12 cellular contexts compared by ENCODE assay signal in genomic region chr6:167119680-167120556, GRCh38. TPM values are rescaled to one million over a fixed set of nuclear protein-coding genes. Genes with fewer than 3 reads are reported as not detected.
A peak's percentile ranks its signal among the peaks of the same experiment; 100 is the strongest.
DNase-seq lines count a peak whose midpoint lies in the region; ATAC-seq and TF ChIP-seq lines count a peak whose summit lies in the region.
"Had no signal": no experiment of that assay in that cellular context is flagged by ENCODE, and none has a peak within 500 bp of the region (broad histone marks: within the 10 kb centered on the region; RNA-seq: fewer than 3 reads in every experiment).

No MANE protein-coding gene starts in this region.

- H3K36me3 ChIP-seq in CD4-positive, alpha-beta memory T cell (ENCODE audit: insufficient read depth, low read length), result peaks cover 4% of the 10 kb centered on the region
- no peaks in the 10 kb centered on the region for H3K36me3 ChIP-seq in Peyer's patch
- H3K36me3 ChIP-seq: breast epithelium, MG63 had no signal

- no peaks in the 10 kb centered on the region for H3K9me3 ChIP-seq in CD4-positive, alpha-beta memory T cell (ENCODE audit: control insufficient read depth in 1 of 2, low read length in 2 of 2)
- H3K9me3 ChIP-seq in Peyer's patch, result no peaks in the 10 kb centered on the region
- H3K9me3 ChIP-seq: breast epithelium, MG63 had no signal

- peak overlapping the region in 1 of 2 donors; percentile 40 for H3K4me3 ChIP-seq in CD4-positive, alpha-beta memory T cell (ENCODE audit: low read length in 2 of 2)
- no peak overlapping the region for H3K4me3 ChIP-seq in Peyer's patch
- H3K4me3 ChIP-seq: breast epithelium, MG63 had no signal

- H3K27me3 ChIP-seq in CD4-positive, alpha-beta memory T cell (ENCODE audit: insufficient read depth, low read length), result no peaks in the 10 kb centered on the region
- no peaks in the 10 kb centered on the region for H3K27me3 ChIP-seq in Peyer's patch
- H3K27me3 ChIP-seq: breast epithelium, MG63 had no signal

- H3K4me1 ChIP-seq in CD4-positive, alpha-beta memory T cell (ENCODE audit: insufficient read depth, low read length), result peaks cover 85% of the 10 kb centered on the region
- H3K4me1 ChIP-seq in Peyer's patch, result peaks cover 0 to 29% (median 15%) of the 10 kb centered on the region in 4 donors
- H3K4me1 ChIP-seq: breast epithelium had no signal

- DNase-seq in CD4-positive, alpha-beta memory T cell, result peak; percentile 85 to 91 (median 87)
- peak in 2 of 3 donors; percentile 73 to 87 for DNase-seq in Peyer's patch
- DNase-seq in effector memory CD8-positive, alpha-beta T cell, result peak; percentile 53 to 65 (median 62)
- no peak for DNase-seq in NCI-H748 treated with DMSO at 0.1 percent for 48 hours (lab: John Stamatoyannopoulos, UW)
- no peak for DNase-seq in DMS114 treated with DMSO at 0.1 percent for 48 hours (lab: John Stamatoyannopoulos, UW; ENCODE audit: unreplicated experiment)
- DNase-seq in NCI-H748 (lab: John Stamatoyannopoulos, UW; ENCODE audit: unreplicated experiment), result no peak
- DNase-seq: MG63 had no signal

- intact Hi-C loops in CD4-positive, alpha-beta memory T cell (cut with micrococcal nuclease), result loop anchor here (2.0 to 10.0 kb wide), 5 partner anchors 25 to 705 kb away; partner anchors contain the start of genes CEP43 and RNASET2

- no peak for TF ChIP-seq POLR2A in Peyer's patch (IDR thresholded peaks at IDR 0.05)

- peak; percentile 77 for ATAC-seq in effector memory CD8-positive, alpha-beta T cell (replicated peaks)
- no peak for ATAC-seq in GM18870 (IDR thresholded peaks at IDR 0.05; ENCODE audit: unreplicated experiment)

- POLR2A ChIA-PET in CD4-positive, alpha-beta memory T cell (lab: Charles Lee; ENCODE audit: partially characterized antibody), result interaction anchor here (0.6 to 7.3 kb wide), 23 partner anchors 8 to 170 kb away, joined by 3 to 68 read pairs (median 7); partner anchors contain the start of genes CEP43 and RNASET2

- H3K27ac Mint-ChIP-seq in CD4-positive, alpha-beta memory T cell, result peak overlapping the region; percentile 94 to 98 (median 95)
- H3K27ac Mint-ChIP-seq in effector memory CD8-positive, alpha-beta T cell, result peak overlapping the region; percentile 95 to 99
- H3K27ac Mint-ChIP-seq: progenitor cell of endocrine pancreas had no signal

- H3K9me3 Mint-ChIP-seq in CD4-positive, alpha-beta memory T cell, result no peaks in the 10 kb centered on the region
- H3K9me3 Mint-ChIP-seq in effector memory CD8-positive, alpha-beta T cell, result no peaks in the 10 kb centered on the region

- peaks cover 0 to 1% of the 10 kb centered on the region in 2 donors for H3K27me3 Mint-ChIP-seq in CD4-positive, alpha-beta memory T cell
- peaks cover 0 to 15% of the 10 kb centered on the region in 2 donors for H3K27me3 Mint-ChIP-seq in effector memory CD8-positive, alpha-beta T cell

- H3K4me3 Mint-ChIP-seq in CD4-positive, alpha-beta memory T cell, result peak overlapping the region; percentile 65 to 85 (median 73)
- peak overlapping the region; percentile 13 to 98 for H3K4me3 Mint-ChIP-seq in effector memory CD8-positive, alpha-beta T cell

- peaks cover 68 to 95% (median 79%) of the 10 kb centered on the region in 4 donors for H3K4me1 Mint-ChIP-seq in CD4-positive, alpha-beta memory T cell
- H3K4me1 Mint-ChIP-seq in effector memory CD8-positive, alpha-beta T cell (ENCODE audit: low read depth in 2 of 2), result peaks cover 47 to 69% of the 10 kb centered on the region in 2 donors

- CTCF ChIA-PET in CD4-positive, alpha-beta memory T cell (lab: Charles Lee; ENCODE audit: partially characterized antibody), result interaction anchor here (1.0 to 8.0 kb wide), 9 partner anchors 8 to 120 kb away, joined by 3 to 83 read pairs (median 5); partner anchors contain the start of gene CEP43

- TF ChIP-seq CTCF in GM12874 (IDR thresholded peaks at IDR 0.05; ENCODE audit: insufficient read depth, low read depth, low read length) (peak; percentile 66), Peyer's patch (IDR thresholded peaks at IDR 0.05) (peak in 2 of 6 experiments; percentile 16 to 24)

- peaks cover 19 to 42% of the 10 kb centered on the region in 2 donors for H3K36me3 Mint-ChIP-seq in CD4-positive, alpha-beta memory T cell
- peaks cover 56% of the 10 kb centered on the region for H3K36me3 Mint-ChIP-seq in effector memory CD8-positive, alpha-beta T cell (ENCODE audit: insufficient read depth)

- H3K27ac ChIP-seq in CD4-positive, alpha-beta memory T cell (ENCODE audit: low read depth, low read length), result peak overlapping the region; percentile 63
- peak overlapping the region; percentile 57 to 87 (median 78) for H3K27ac ChIP-seq in Peyer's patch

RNA-seq across cellular contexts. Expression of gene CCR6, which starts 3.0 kb away (rescaled TPM):
- total RNA-seq in CD4-positive, alpha-beta memory T cell, result 10 to 100 TPM; 21.7 to 23.7 TPM
- 100 to 1,000 TPM in 1 of 2 donors, 10 to 100 TPM in 1; 98.7 to 124 TPM for polyA plus RNA-seq in CD4-positive, alpha-beta memory T cell
- 1 to 10 TPM in 1 of 4 donors, under 1 TPM in 1, not detected in 2; 0.67 to 5.0 TPM for total RNA-seq in Peyer's patch
- total RNA-seq: progenitor cell of endocrine pancreas had no signal

RNA-seq across cellular contexts. Expression of gene GPR31, which starts 37.9 kb away (rescaled TPM):
- not detected for total RNA-seq in CD4-positive, alpha-beta memory T cell
- polyA plus RNA-seq in CD4-positive, alpha-beta memory T cell, result not detected
- not detected for total RNA-seq in Peyer's patch
- total RNA-seq: breast epithelium, liver, progenitor cell of endocrine pancreas had no signal
- polyA plus RNA-seq: liver had no signal

Comparison
In these comparisons a context has a peak if more than half of its experiments do, and no peak if none do; other contexts are left out.
1. DNase-seq: peak in CD4-positive, alpha-beta memory T cell (5 of 5), Peyer's patch (2 of 3) and effector memory CD8-positive, alpha-beta T cell (3 of 3); none in NCI-H748 treated with DMSO at 0.1 percent for 48 hours (single experiment), DMS114 treated with DMSO at 0.1 percent for 48 hours (single experiment) and NCI-H748 (single experiment).